ENCODE assay signal across 1 cellular context in genomic region chr9:71096431-71097108, GRCh38.
A peak's percentile ranks its signal among the peaks of the same experiment; 100 is the strongest.
TF ChIP-seq lines count a peak whose summit lies in the region.

No MANE protein-coding gene starts in this region.

TF ChIP-seq in HepG2, 621 proteins besides CTCF, POLR2A, EP300 and RAD21 (continued from another document):
- peak; percentile 79; the same call in 1 of the 2 replicates for TF ChIP-seq ZNF281 (CRISPR knock-in tag; IDR thresholded peaks at IDR 0.05; ENCODE audit: borderline replicate concordance)
- TF ChIP-seq SAP130 (CRISPR knock-in tag; IDR thresholded peaks at IDR 0.05; ENCODE audit: low read depth) = peak; percentile 62
- TF ChIP-seq GABPB1 (CRISPR knock-in tag; IDR thresholded peaks at IDR 0.05) = no peak
- no peak for TF ChIP-seq TCF7L2 (IDR thresholded peaks at IDR 0.05; ENCODE audit: low read depth, low read length)
- TF ChIP-seq ZNF776 (CRISPR knock-in tag; IDR thresholded peaks at IDR 0.05) = no peak
- no peak for TF ChIP-seq LRRFIP1 (CRISPR knock-in tag; conservative IDR thresholded peaks at IDR 0.05)
- TF ChIP-seq SNAPC4 (CRISPR knock-in tag; IDR thresholded peaks at IDR 0.05) = peak; percentile 40; the same call in 1 of the 2 replicates
- no peak for TF ChIP-seq ZNF569 (CRISPR knock-in tag; IDR thresholded peaks at IDR 0.05; ENCODE audit: borderline replicate concordance)
- peak; percentile 96 for TF ChIP-seq ZNF556 (CRISPR knock-in tag; IDR thresholded peaks at IDR 0.05; ENCODE audit: borderline replicate concordance)
- peak; percentile 74; the same call in 1 of the 2 replicates for TF ChIP-seq IRF2 (CRISPR knock-in tag; IDR thresholded peaks at IDR 0.05)
- no peak for TF ChIP-seq ZNF724P (CRISPR knock-in tag; IDR thresholded peaks at IDR 0.05; ENCODE audit: borderline replicate concordance)
- TF ChIP-seq FOXC1 (CRISPR knock-in tag; IDR thresholded peaks at IDR 0.05; ENCODE audit: borderline replicate concordance) = peak; percentile 40; the same call in 1 of the 2 replicates
